In genomic region chr11:86499723-86500129, GRCh38 we compare ENCODE assay signal across 25 cellular contexts.
DNase-seq lines count a peak whose midpoint lies in the region; ATAC-seq, FAIRE-seq and TF ChIP-seq lines count a peak whose summit lies in the region.
"Had no signal": no experiment of that assay in that cellular context is flagged by ENCODE, and none has a peak within 500 bp of the region (broad histone marks: within the 10 kb centered on the region; RNA-seq: fewer than 3 reads in every experiment).

No MANE protein-coding gene starts in this region.

- H3K4me2 ChIP-seq in PC-3 (ENCODE audit: low read length) (no peak overlapping the region), hepatocyte (no peak overlapping the region)
- H3K4me2 ChIP-seq: SK-N-SH, smooth muscle cell had no signal

- intact Hi-C loops in left cardiac atrium (cut with DNase I) (no loop called here), cardiac septum (cut with DNase I) (no loop called here), PC-3 (cut with micrococcal nuclease) (no loop called here), stomach (cut with DNase I; ENCODE audit: low total_unique reads) (no loop called here), Calu3 (cut with micrococcal nuclease; ENCODE audit: unreplicated experiment) (no loop called here)

- H3F3A ChIP-seq in PC-3 (ENCODE audit: low read length, unreplicated experiment): no peaks in the 10 kb centered on the region

- H3K4me1 ChIP-seq in PC-3 (ENCODE audit: insufficient read depth, low read length): no peaks in the 10 kb centered on the region; the same call in 1 of the 2 replicates
- peaks cover 16% of the 10 kb centered on the region for H3K4me1 ChIP-seq in hepatocyte (ENCODE audit: insufficient read depth)
- H3K4me1 ChIP-seq in stomach: peaks cover 4 to 22% (median 12%) of the 10 kb centered on the region in 4 donors
- H3K4me1 ChIP-seq: vagina had no signal

- H3K9me3 ChIP-seq in PC-3 (ENCODE audit: low read length): no peaks in the 10 kb centered on the region
- no peaks in the 10 kb centered on the region for H3K9me3 ChIP-seq in hepatocyte (ENCODE audit: low read depth)
- H3K9me3 ChIP-seq in stomach: no peaks in the 10 kb centered on the region
- H3K9me3 ChIP-seq: SK-N-SH, vagina had no signal

- ATAC-seq in left cardiac atrium (peak; percentile 27 to 50), PC-3 (no peak), HG02623 (IDR thresholded peaks at IDR 0.05; ENCODE audit: unreplicated experiment) (no peak)
- ATAC-seq: stimulated activated memory B cell treated with anti-CD40 and anti-IgM and Interleukin-4, amounts not matched to agents 10 μg/mL and 1 μg/mL and 100 μg/mL, for 72 hours had no signal

- BruUV-seq in PC-3 (replicated peaks; lab: Mats Ljungman, UMichigan) (no TSS peak), Calu3 (replicated peaks; lab: Mats Ljungman, UMichigan) (no TSS peak)

- CTCF ChIA-PET in PC-3 (lab: Charles Lee): no interaction called here
- CTCF ChIA-PET in Calu3 (lab: Charles Lee): interaction anchor here (1.2 kb wide), 1 partner anchor 16 kb away, joined by 3 read pairs; no protein-coding TSS in a partner anchor

- H4K20me1 ChIP-seq in PC-3 (ENCODE audit: low read length): no peaks in the 10 kb centered on the region
- H4K20me1 ChIP-seq in hepatocyte (ENCODE audit: insufficient read depth, poor library complexity, severe bottlenecking): no peaks in the 10 kb centered on the region

- H3K27ac ChIP-seq in PC-3 (ENCODE audit: low read length) (no peak overlapping the region), hepatocyte (peak overlapping the region; percentile 68), stomach (peak overlapping the region in 3 of 5 donors; percentile 32 to 77 (median 66))
- H3K27ac ChIP-seq: HL-60, vagina had no signal

- no peaks in the 10 kb centered on the region for H3K36me3 Mint-ChIP-seq in Calu3 (ENCODE audit: insufficient read depth, unreplicated experiment)
- H3K36me3 Mint-ChIP-seq: CD14-positive monocyte; stimulated activated memory B cell treated with anti-CD40 and anti-IgM and Interleukin-4, amounts not matched to agents 10 μg/mL and 1 μg/mL and 100 μg/mL, for 72 hours had no signal

- H3K79me2 ChIP-seq in PC-3 (ENCODE audit: low read length): no peaks in the 10 kb centered on the region
- no peaks in the 10 kb centered on the region for H3K79me2 ChIP-seq in hepatocyte

- WGBS in hepatocyte (ENCODE audit: low lambda C conversion rate, missing lambda C conversion rate): 44% methylated on average over 4 of the region's 4 CpGs
- whole genome bisulfite sequencing in stomach, 5 donors: 26 to 51% (median 41%) methylated on average over 4 of the region's 4 CpGs

- no peak for FAIRE-seq in D721Med (lab: Jason Lieb, UNC)
- FAIRE-seq: endometrium, H54, RCC 7860 had no signal

- H3K9ac ChIP-seq in PC-3 (ENCODE audit: low read length): no peak overlapping the region
- H3K9ac ChIP-seq: SK-N-SH had no signal

- H2AFZ ChIP-seq in PC-3 (ENCODE audit: low read length) (no peak overlapping the region), hepatocyte (no peak overlapping the region)

- POLR2A ChIA-PET in PC-3 (lab: Charles Lee; ENCODE audit: unreplicated experiment): no interaction called here

- no peaks in the 10 kb centered on the region for H3K27me3 ChIP-seq in PC-3 (ENCODE audit: low read length)
- no peaks in the 10 kb centered on the region for H3K27me3 ChIP-seq in hepatocyte
- no peaks in the 10 kb centered on the region for H3K27me3 ChIP-seq in stomach
- H3K27me3 ChIP-seq: vagina had no signal

- H3K36me3 ChIP-seq in PC-3 (ENCODE audit: low read depth, low read length) (no peaks in the 10 kb centered on the region), hepatocyte (replicated peaks; ENCODE audit: insufficient read depth, low read depth) (no peaks in the 10 kb centered on the region), stomach (peaks cover 0 to 10% (median 0%) of the 10 kb centered on the region in 4 donors)
- H3K36me3 ChIP-seq: vagina had no signal

- DNase-seq in left cardiac atrium: no peak
- no peak for DNase-seq in cardiac septum (ENCODE audit: low spot score)
- DNase-seq in PC-3: peak; percentile 13
- DNase-seq in hepatocyte (ENCODE audit: low spot score): peak; percentile 58
- peak; percentile 84 for DNase-seq in stomach
- no peak for DNase-seq in Calu3
- no peak for DNase-seq in D721Med (ENCODE audit: insufficient read length, low spot score)
- DNase-seq: activated B cell treated with CpG ODN at 0.5 μM for 24 hours; activated CD4-positive, alpha-beta T cell treated with anti-CD3 and anti-CD28 coated beads, Interleukin-2, amount 50 U/mL, for 48 hours; activated gamma-delta T cell; activated T-cell treated with anti-CD3 and anti-CD28 coated beads for 4 hours; DMS 273 treated with DMSO at 0.1 percent for 48 hours; GF-D8; NCI-H146; NCI-H2171 treated with DMSO at 0.1 percent for 48 hours; SK-N-SH had no signal

- no peaks in the 10 kb centered on the region for H3K4me1 Mint-ChIP-seq in Calu3 (ENCODE audit: low read depth, unreplicated experiment)
- H3K4me1 Mint-ChIP-seq: activated B cell treated with CpG ODN at 0.5 μM for 24 hours; CD14-positive monocyte; stimulated activated memory B cell treated with anti-CD40 and anti-IgM and Interleukin-4, amounts not matched to agents 10 μg/mL and 1 μg/mL and 100 μg/mL, for 72 hours had no signal

- TF ChIP-seq EP300 in stomach (IDR thresholded peaks at IDR 0.05): no peak

- H3K27me3 Mint-ChIP-seq in Calu3 (ENCODE audit: unreplicated experiment): no peaks in the 10 kb centered on the region
- H3K27me3 Mint-ChIP-seq: stimulated activated memory B cell treated with anti-CD40 and anti-IgM and Interleukin-4, amounts not matched to agents 10 μg/mL and 1 μg/mL and 100 μg/mL, for 72 hours had no signal

- H3K4me3 ChIP-seq in PC-3 (ENCODE audit: low read length) (no peak overlapping the region), hepatocyte (no peak overlapping the region), stomach (no peak overlapping the region)
- H3K4me3 ChIP-seq: smooth muscle cell, vagina had no signal

- H3K9me3 Mint-ChIP-seq in Calu3 (ENCODE audit: low read depth, unreplicated experiment): no peaks in the 10 kb centered on the region
- H3K9me3 Mint-ChIP-seq: activated B cell treated with CpG ODN at 0.5 μM for 24 hours; CD14-positive monocyte; stimulated activated memory B cell treated with anti-CD40 and anti-IgM and Interleukin-4, amounts not matched to agents 10 μg/mL and 1 μg/mL and 100 μg/mL, for 72 hours had no signal

- no peak overlapping the region for H3K4me3 Mint-ChIP-seq in Calu3 (ENCODE audit: low read depth, unreplicated experiment)
- H3K4me3 Mint-ChIP-seq: activated B cell treated with CpG ODN at 0.5 μM for 24 hours; CD14-positive monocyte; stimulated activated memory B cell treated with anti-CD40 and anti-IgM and Interleukin-4, amounts not matched to agents 10 μg/mL and 1 μg/mL and 100 μg/mL, for 72 hours had no signal

- TF ChIP-seq CTCF in PC-3 (conservative IDR thresholded peaks at IDR 0.05; ENCODE audit: low read depth, low read length) (no peak), hepatocyte (IDR thresholded peaks at IDR 0.05; ENCODE audit: poor library complexity) (no peak), stomach (IDR thresholded peaks at IDR 0.05) (no peak), Calu3 (IDR thresholded peaks at IDR 0.05; ENCODE audit: unreplicated experiment) (no peak), D721Med (IDR thresholded peaks at IDR 0.05; ENCODE audit: insufficient read depth, missing control alignments) (no peak)

- no peak for TF ChIP-seq POLR2A in stomach (IDR thresholded peaks at IDR 0.05)

- no peak overlapping the region for H3K27ac Mint-ChIP-seq in Calu3 (ENCODE audit: unreplicated experiment)
- H3K27ac Mint-ChIP-seq: activated B cell treated with CpG ODN at 0.5 μM for 24 hours; stimulated activated memory B cell treated with anti-CD40 and anti-IgM and Interleukin-4, amounts not matched to agents 10 μg/mL and 1 μg/mL and 100 μg/mL, for 72 hours had no signal

- H3K9me2 ChIP-seq in PC-3 (replicated peaks; ENCODE audit: low read length): no peaks in the 10 kb centered on the region
- H3K9me2 ChIP-seq in hepatocyte (replicated peaks; ENCODE audit: insufficient read depth): no peaks in the 10 kb centered on the region
- H3K9me2 ChIP-seq: SK-N-SH had no signal

Comparison
In these comparisons a context has a peak if more than half of its experiments do, and no peak if none do; other contexts are left out.
1. ATAC-seq: peak in left cardiac atrium (2 of 2); none in PC-3 (single experiment) and HG02623 (single experiment).
2. DNase-seq: peak in PC-3 (single experiment), hepatocyte (single experiment) and stomach (single experiment); none in left cardiac atrium (single experiment), cardiac septum (single experiment), Calu3 (single experiment) and D721Med (single experiment).